Comparison of ENCODE assay signal across 10 cellular contexts in genomic region chr20:32465092-32465900, GRCh38.
DNase-seq lines count a peak whose midpoint lies in the region; ATAC-seq and TF ChIP-seq lines count a peak whose summit lies in the region.
"Had no signal": no experiment of that assay in that cellular context is flagged by ENCODE, and none has a peak within 500 bp of the region (broad histone marks: within the 10 kb centered on the region; RNA-seq: fewer than 3 reads in every experiment).

No MANE protein-coding gene starts in this region.

- TF ChIP-seq CTCF in PC-9 (conservative IDR thresholded peaks at IDR 0.05) = no peak
- TF ChIP-seq CTCF in esophagus muscularis mucosa (IDR thresholded peaks at IDR 0.05) = no peak
- TF ChIP-seq CTCF in mesothelial cell of epicardium (IDR thresholded peaks at IDR 0.05; ENCODE audit: unreplicated experiment) = no peak
- TF ChIP-seq CTCF in type B pancreatic cell (conservative IDR thresholded peaks at IDR 0.05) = no peak

- no peak for ATAC-seq in stimulated activated memory B cell treated with anti-CD40 and anti-IgM and Interleukin-4, amounts not matched to agents 10 μg/mL and 1 μg/mL and 100 μg/mL, for 72 hours
- no peak for ATAC-seq in HG02852 (IDR thresholded peaks at IDR 0.05; ENCODE audit: unreplicated experiment)

- POLR2A ChIA-PET in PC-9 (lab: Charles Lee; ENCODE audit: unreplicated experiment) = interaction anchor here (0.6 kb wide), 2 partner anchors 10 to 47 kb away, joined by 3 to 10 read pairs; no protein-coding TSS in a partner anchor

- no peaks in the 10 kb centered on the region; the same call in 1 of the 2 replicates for H4K20me1 ChIP-seq in PC-9 (ENCODE audit: insufficient read depth)

- H3K9me3 ChIP-seq in PC-9 (ENCODE audit: insufficient read depth, low read depth) (no peaks in the 10 kb centered on the region), esophagus muscularis mucosa (no peaks in the 10 kb centered on the region)

- H3K4me1 ChIP-seq in PC-9 (replicated peaks; ENCODE audit: insufficient read depth) (peaks cover 7% of the 10 kb centered on the region), esophagus muscularis mucosa (peaks cover 67 to 84% (median 75%) of the 10 kb centered on the region in 4 donors)

- no peak overlapping the region for H2AFZ ChIP-seq in PC-9

- no peak for TF ChIP-seq POLR2A in esophagus muscularis mucosa (IDR thresholded peaks at IDR 0.05; ENCODE audit: low read depth)

- H3K9me2 ChIP-seq in PC-9 (ENCODE audit: insufficient read depth) = no peaks in the 10 kb centered on the region

- H3K9me3 Mint-ChIP-seq in mesothelial cell of epicardium = no peaks in the 10 kb centered on the region
- no peaks in the 10 kb centered on the region for H3K9me3 Mint-ChIP-seq in type B pancreatic cell
- no peaks in the 10 kb centered on the region for H3K9me3 Mint-ChIP-seq in stimulated activated memory B cell treated with anti-CD40 and anti-IgM and Interleukin-4, amounts not matched to agents 10 μg/mL and 1 μg/mL and 100 μg/mL, for 72 hours

- WGBS in esophagus muscularis mucosa = 51% methylated on average over 15 of the region's 24 CpGs

- CTCF ChIA-PET in PC-9 (lab: Charles Lee) = no interaction called here

- H3K27ac ChIP-seq in PC-9 (peak overlapping the region; percentile 75), esophagus muscularis mucosa (replicated peaks in 1 of 4) (peak overlapping the region; percentile 77 to 85 (median 82))
- H3K27ac ChIP-seq: VCaP had no signal

- intact Hi-C loops in PC-9 (cut with micrococcal nuclease; ENCODE audit: unreplicated experiment) (no loop called here), esophagus muscularis mucosa (cut with DNase I) (no loop called here)

- H3K27me3 ChIP-seq in PC-9 (ENCODE audit: insufficient read depth, low read depth) = no peaks in the 10 kb centered on the region
- H3K27me3 ChIP-seq in esophagus muscularis mucosa = no peaks in the 10 kb centered on the region

- H3K4me2 ChIP-seq in PC-9 = peak overlapping the region; percentile 12; the same call in 1 of the 2 replicates

- H3K27ac Mint-ChIP-seq in mesothelial cell of epicardium (peak overlapping the region; percentile 73), type B pancreatic cell (peak overlapping the region; percentile 75)
- no peak overlapping the region for H3K27ac Mint-ChIP-seq in stimulated activated memory B cell treated with anti-CD40 and anti-IgM and Interleukin-4, amounts not matched to agents 10 μg/mL and 1 μg/mL and 100 μg/mL, for 72 hours

- H3K36me3 Mint-ChIP-seq in mesothelial cell of epicardium (peaks cover 8% of the 10 kb centered on the region), type B pancreatic cell (peaks cover 4% of the 10 kb centered on the region)
- no peaks in the 10 kb centered on the region for H3K36me3 Mint-ChIP-seq in stimulated activated memory B cell treated with anti-CD40 and anti-IgM and Interleukin-4, amounts not matched to agents 10 μg/mL and 1 μg/mL and 100 μg/mL, for 72 hours

- H3K36me3 ChIP-seq in PC-9 (ENCODE audit: low read depth) = no peaks in the 10 kb centered on the region
- peaks cover 0 to 4% (median 0%) of the 10 kb centered on the region in 4 donors for H3K36me3 ChIP-seq in esophagus muscularis mucosa

- H3K4me3 Mint-ChIP-seq in mesothelial cell of epicardium (no peak overlapping the region), type B pancreatic cell (no peak overlapping the region)
- H3K4me3 Mint-ChIP-seq in stimulated activated memory B cell treated with anti-CD40 and anti-IgM and Interleukin-4, amounts not matched to agents 10 μg/mL and 1 μg/mL and 100 μg/mL, for 72 hours = no peak overlapping the region

- DNase-seq in PC-9 (peak; percentile 87), esophagus muscularis mucosa (ENCODE audit: extremely low spot score) (no peak), mesothelial cell of epicardium (ENCODE audit: low spot score in 2 of 2, unreplicated experiment in 2 of 2) (no peak), type B pancreatic cell (ENCODE audit: extremely low spot score, unreplicated experiment) (no peak), NCI-H69 (lab: John Stamatoyannopoulos, UW) (no peak), NCI-H1436 treated with DMSO at 0.1 percent for 48 hours (lab: John Stamatoyannopoulos, UW) (no peak)
- DNase-seq: NCI-H2081 had no signal

- H3K79me2 ChIP-seq in PC-9 (ENCODE audit: low read depth) = peaks cover 10% of the 10 kb centered on the region; the same call in 1 of the 2 replicates

- no peak for TF ChIP-seq EP300 in esophagus muscularis mucosa (IDR thresholded peaks at IDR 0.05)

- TSS peak; percentile 27 for BruUV-seq in PC-9 (replicated peaks; lab: Mats Ljungman, UMichigan)

- no peaks in the 10 kb centered on the region for H3K27me3 Mint-ChIP-seq in mesothelial cell of epicardium (ENCODE audit: low read depth)
- H3K27me3 Mint-ChIP-seq in type B pancreatic cell = no peaks in the 10 kb centered on the region
- H3K27me3 Mint-ChIP-seq in stimulated activated memory B cell treated with anti-CD40 and anti-IgM and Interleukin-4, amounts not matched to agents 10 μg/mL and 1 μg/mL and 100 μg/mL, for 72 hours = no peaks in the 10 kb centered on the region

- H3K4me3 ChIP-seq in PC-9 = no peak overlapping the region
- peak overlapping the region in 2 of 4 donors; percentile 4 to 14 for H3K4me3 ChIP-seq in esophagus muscularis mucosa

- peaks cover 10% of the 10 kb centered on the region; the same call in 1 of the 2 replicates for H3F3A ChIP-seq in PC-9 (ENCODE audit: insufficient read depth, low read depth)

- H3K4me1 Mint-ChIP-seq in mesothelial cell of epicardium = peaks cover 29% of the 10 kb centered on the region
- peaks cover 25% of the 10 kb centered on the region for H3K4me1 Mint-ChIP-seq in type B pancreatic cell (ENCODE audit: unreplicated experiment)
- H3K4me1 Mint-ChIP-seq in stimulated activated memory B cell treated with anti-CD40 and anti-IgM and Interleukin-4, amounts not matched to agents 10 μg/mL and 1 μg/mL and 100 μg/mL, for 72 hours = peaks cover 23% of the 10 kb centered on the region

Comparison
In these comparisons a context has a peak if more than half of its experiments do, and no peak if none do; other contexts are left out.
1. DNase-seq: peak in PC-9 (2 of 2); none in esophagus muscularis mucosa (single experiment), mesothelial cell of epicardium (0 of 2), type B pancreatic cell (single experiment), NCI-H69 (single experiment) and NCI-H1436 treated with DMSO at 0.1 percent for 48 hours (single experiment).